ENCODE assay signal across 1 cellular context in genomic region chr11:43467958-43468357, GRCh38.
TF ChIP-seq lines count a peak whose summit lies in the region.

No MANE protein-coding gene starts in this region.

TF ChIP-seq in HepG2, 621 proteins besides CTCF, POLR2A, EP300 and RAD21 (continued from another document):
- TF ChIP-seq ZNF317 (CRISPR knock-in tag; IDR thresholded peaks at IDR 0.05) (peak; percentile 99), TSC22D2 (CRISPR knock-in tag; IDR thresholded peaks at IDR 0.05; ENCODE audit: borderline replicate concordance) (no peak)
